15 cellular contexts compared by ENCODE assay signal in genomic region chr17:73369126-73369525, GRCh38. TPM values are rescaled to one million over a fixed set of nuclear protein-coding genes. Genes with fewer than 3 reads are reported as not detected.
DNase-seq lines count a peak whose midpoint lies in the region; ATAC-seq, FAIRE-seq and TF ChIP-seq lines count a peak whose summit lies in the region.
"Had no signal": no experiment of that assay in that cellular context is flagged by ENCODE, and none has a peak within 500 bp of the region (broad histone marks: within the 10 kb centered on the region; RNA-seq: fewer than 3 reads in every experiment).

No MANE protein-coding gene starts in this region.

- no peaks in the 10 kb centered on the region for H3K36me3 ChIP-seq in HepG2 (replicated peaks in 1 of 2; ENCODE audit: control insufficient read depth in 1 of 2, insufficient read depth in 2 of 2, low read length in 2 of 2)
- H3K36me3 ChIP-seq: esophagus squamous epithelium, left lung, neural progenitor cell, SJSA1 had no signal

- H3K9me3 ChIP-seq in HepG2 (ENCODE audit: low read length) = no peaks in the 10 kb centered on the region
- H3K9me3 ChIP-seq: esophagus squamous epithelium, left lung, mucosa of descending colon, SJSA1 had no signal

- in situ Hi-C loops in HepG2 (cut with HindIII; ENCODE audit: extremely low pct_ligation_motif_present, low pct_unique_long_range_greater_than_20kb) = no loop called here

- H3K79me2 ChIP-seq in HepG2 (ENCODE audit: insufficient read depth, low read length) = no peaks in the 10 kb centered on the region

- no peaks in the 10 kb centered on the region for H4K20me1 ChIP-seq in HepG2 (ENCODE audit: insufficient read depth, low read length)

- WGBS in HepG2 (ENCODE audit: low lambda C conversion rate) = 24% methylated on average over 12 of the region's 14 CpGs

- peaks cover 17 to 83% of the 10 kb centered on the region in 2 experiments; a peak in 4 of 5 replicates for H3K27me3 ChIP-seq in HepG2 (ENCODE audit: control insufficient read depth in 1 of 2, insufficient read depth in 2 of 2, low read length in 2 of 2)
- H3K27me3 ChIP-seq: left lung, neural progenitor cell had no signal

- intact Hi-C loops in Right ventricle myocardium superior (cut with DNase I) = loop anchor here (5.0 kb wide), 1 partner anchor 57 kb away; the partner anchor contains the start of gene CDC42EP4
- intact Hi-C loops in cardiac septum (cut with DNase I) = loop anchor here (1.0 to 5.0 kb wide), 3 partner anchors 57 to 177 kb away; partner anchors contain the start of genes CDC42EP4 and COG1
- intact Hi-C loops in HepG2 (cut with micrococcal nuclease; ENCODE audit: unreplicated experiment) = no loop called here

- peak overlapping the region; percentile 75 for H3K4me2 ChIP-seq in HepG2 (ENCODE audit: low read depth, low read length)
- H3K4me2 ChIP-seq: neural progenitor cell had no signal

- H3K4me1 ChIP-seq in HepG2 (ENCODE audit: insufficient read depth, low read length) = peaks cover 31% of the 10 kb centered on the region
- H3K4me1 ChIP-seq: left lung had no signal

- peak; percentile 74 for DNase-seq in Right ventricle myocardium superior
- DNase-seq in cardiac septum (ENCODE audit: low spot score) = no peak
- DNase-seq in caudate nucleus (lab: John Stamatoyannopoulos, UW) = peak in 1 of 61 donors; percentile 25
- DNase-seq in HepG2 (ENCODE audit: low spot score) = no peak
- no peak for DNase-seq in amniotic stem cell (lab: John Stamatoyannopoulos, UW)
- DNase-seq in T-helper 2 cell = no peak
- DNase-seq in coronary artery (ENCODE audit: low spot score) = no peak
- DNase-seq: NCI-H748 treated with DMSO at 0.1 percent for 48 hours had no signal

- peak overlapping the region; percentile 31; the same call in 1 of the 2 replicates for H3K9ac ChIP-seq in HepG2 (ENCODE audit: insufficient read depth, low read depth, low read length)
- H3K9ac ChIP-seq: neural progenitor cell had no signal

- H3K27ac ChIP-seq in caudate nucleus (ENCODE audit: low read depth, low read length) = peak overlapping the region; percentile 9
- no peak overlapping the region for H3K27ac ChIP-seq in HepG2 (ENCODE audit: extremely low read length, insufficient read depth, low read length)
- H3K27ac ChIP-seq in coronary artery = no peak overlapping the region
- H3K27ac ChIP-seq: esophagus squamous epithelium, left lung, neural progenitor cell, SJSA1 had no signal

- TF ChIP-seq EP300 in HepG2 (IDR thresholded peaks at IDR 0.05; ENCODE audit: low read depth in 2 of 2, low read length in 2 of 2) = no peak
- no peak for TF ChIP-seq EP300 in HepG2 (CRISPR knock-in tag; IDR thresholded peaks at IDR 0.05; ENCODE audit: borderline replicate concordance)

- no peak overlapping the region for H2AFZ ChIP-seq in HepG2 (ENCODE audit: low read length)
- H2AFZ ChIP-seq: neural progenitor cell had no signal

- TF ChIP-seq CTCF in HepG2 (CRISPR knock-in tag; IDR thresholded peaks at IDR 0.05) = no peak
- TF ChIP-seq CTCF in coronary artery (IDR thresholded peaks at IDR 0.05) = no peak

- CTCF ChIA-PET in HepG2 (lab: Yijun Ruan, JAX; ENCODE audit: low intra/inter-chr PET ratio, low total read pairs) = interaction anchor here (1.2 to 5.1 kb wide), 4 partner anchors 9 to 178 kb away, joined by 4 to 159 read pairs (median 8); partner anchors contain the start of gene CDC42EP4

- POLR2A ChIA-PET in HepG2 (lab: Yijun Ruan, JAX) = interaction anchor here (1.1 to 2.8 kb wide), 3 partner anchors 9 to 107 kb away, joined by 4 to 22 read pairs (median 5); partner anchors contain the start of gene CPSF4L

- ATAC-seq in Right ventricle myocardium superior (ENCODE audit: poor library complexity) (peak; percentile 83), HepG2 (peak; percentile 65), HG03039 (IDR thresholded peaks at IDR 0.05; ENCODE audit: unreplicated experiment) (no peak)

- no peak for TF ChIP-seq POLR2A in HepG2 (IDR thresholded peaks at IDR 0.05; ENCODE audit: insufficient read depth in 1 of 2, low read depth in 2 of 2, low read length in 2 of 2)

- no TSS peak for BruUV-seq in HepG2 (replicated peaks; lab: Mats Ljungman, UMichigan)

- H3K4me3 ChIP-seq in HepG2 (replicated peaks in 1 of 3; ENCODE audit: insufficient read depth in 1 of 3, low read depth in 2 of 3, low read length in 3 of 3) (peak overlapping the region in 1 of 3 experiments; percentile 53; a peak in 2 of 6 replicates), coronary artery (no peak overlapping the region)
- H3K4me3 ChIP-seq: esophagus squamous epithelium, left lung, mucosa of descending colon, neural progenitor cell, SJSA1 had no signal

- FAIRE-seq in HepG2 (lab: Jason Lieb, UNC) = peak; percentile 70
- FAIRE-seq: D721Med had no signal

- TF ChIP-seq RAD21 in HepG2 (CRISPR knock-in tag; IDR thresholded peaks at IDR 0.05) = no peak

TF ChIP-seq in HepG2, 621 proteins besides CTCF, POLR2A, EP300 and RAD21 (continues in another document):
- TF ChIP-seq AHR (CRISPR knock-in tag; IDR thresholded peaks at IDR 0.05) (0 out of 2 replicates have a peak, but pooled peaks have one; percentile 33), HNRNPL (IDR thresholded peaks at IDR 0.05; ENCODE audit: low read depth, low read length) (no peak), ZNF567 (CRISPR knock-in tag; IDR thresholded peaks at IDR 0.05; ENCODE audit: borderline replicate concordance) (no peak), ZNF737 (CRISPR knock-in tag; IDR thresholded peaks at IDR 0.05; ENCODE audit: borderline replicate concordance) (no peak)
- TF ChIP-seq, protein P1, sequence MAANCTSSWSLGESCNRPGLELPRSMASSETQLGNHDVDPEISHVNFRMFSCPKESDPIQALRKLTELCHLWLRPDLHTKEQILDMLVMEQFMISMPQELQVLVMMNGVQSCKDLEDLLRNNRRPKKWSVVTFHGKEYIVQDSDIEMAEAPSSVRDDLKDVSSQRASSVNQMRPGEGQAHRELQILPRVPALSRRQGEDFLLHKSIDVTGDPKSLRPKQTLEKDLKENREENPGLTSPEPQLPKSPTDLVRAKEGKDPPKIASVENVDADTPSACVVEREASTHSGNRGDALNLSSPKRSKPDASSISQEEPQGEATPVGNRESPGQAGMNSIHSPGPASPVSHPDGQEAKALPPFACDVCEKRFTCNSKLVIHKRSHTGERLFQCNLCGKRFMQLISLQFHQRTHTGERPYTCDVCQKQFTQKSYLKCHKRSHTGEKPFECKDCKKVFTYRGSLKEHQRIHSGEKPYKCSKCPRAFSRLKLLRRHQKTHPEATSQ (CRISPR knock-in tag; IDR thresholded peaks at IDR 0.05; ENCODE audit: borderline replicate concordance) = no peak
- TF ChIP-seq, protein P2, sequence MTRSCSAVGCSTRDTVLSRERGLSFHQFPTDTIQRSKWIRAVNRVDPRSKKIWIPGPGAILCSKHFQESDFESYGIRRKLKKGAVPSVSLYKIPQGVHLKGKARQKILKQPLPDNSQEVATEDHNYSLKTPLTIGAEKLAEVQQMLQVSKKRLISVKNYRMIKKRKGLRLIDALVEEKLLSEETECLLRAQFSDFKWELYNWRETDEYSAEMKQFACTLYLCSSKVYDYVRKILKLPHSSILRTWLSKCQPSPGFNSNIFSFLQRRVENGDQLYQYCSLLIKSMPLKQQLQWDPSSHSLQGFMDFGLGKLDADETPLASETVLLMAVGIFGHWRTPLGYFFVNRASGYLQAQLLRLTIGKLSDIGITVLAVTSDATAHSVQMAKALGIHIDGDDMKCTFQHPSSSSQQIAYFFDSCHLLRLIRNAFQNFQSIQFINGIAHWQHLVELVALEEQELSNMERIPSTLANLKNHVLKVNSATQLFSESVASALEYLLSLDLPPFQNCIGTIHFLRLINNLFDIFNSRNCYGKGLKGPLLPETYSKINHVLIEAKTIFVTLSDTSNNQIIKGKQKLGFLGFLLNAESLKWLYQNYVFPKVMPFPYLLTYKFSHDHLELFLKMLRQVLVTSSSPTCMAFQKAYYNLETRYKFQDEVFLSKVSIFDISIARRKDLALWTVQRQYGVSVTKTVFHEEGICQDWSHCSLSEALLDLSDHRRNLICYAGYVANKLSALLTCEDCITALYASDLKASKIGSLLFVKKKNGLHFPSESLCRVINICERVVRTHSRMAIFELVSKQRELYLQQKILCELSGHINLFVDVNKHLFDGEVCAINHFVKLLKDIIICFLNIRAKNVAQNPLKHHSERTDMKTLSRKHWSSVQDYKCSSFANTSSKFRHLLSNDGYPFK (CRISPR knock-in tag; IDR thresholded peaks at IDR 0.05; ENCODE audit: borderline replicate concordance) = 0 out of 2 replicates have a peak, but pooled peaks have one; percentile 15

RNA-seq across cellular contexts. Expression of gene CDC42EP4, which starts 57.3 kb away (rescaled TPM):
- total RNA-seq in Right ventricle myocardium superior = 53.0 TPM
- total RNA-seq in cardiac septum = 41.3 TPM
- total RNA-seq in HepG2 (2016; rRNA removed; fragmentation: Illumina TruSeq; extraction: Trizol) = 54.0 and 55.0 TPM in 2 replicates
- 13.5 and 14.9 TPM in 2 replicates for total RNA-seq in HepG2 (2016; cell fraction: cytosol; rRNA removed; fragmentation: Illumina TruSeq; extraction: Trizol; ENCODE audit: low read depth)
- 45.9 and 55.1 TPM in 2 replicates for total RNA-seq in HepG2 (2016; cell fraction: insoluble cytoplasmic fraction; rRNA removed; fragmentation: Illumina TruSeq; extraction: Trizol)
- 45.7 and 51.9 TPM in 2 replicates for total RNA-seq in HepG2 (2016; cell fraction: membrane; rRNA removed; fragmentation: Illumina TruSeq; extraction: Trizol)
- 34.9 and 36.1 TPM in 2 replicates for total RNA-seq in HepG2 (2016; cell fraction: nucleus; rRNA removed; fragmentation: Illumina TruSeq; extraction: Trizol)
- polyA plus RNA-seq in HepG2 (2011; rRNA removed) = 19.0 and 21.7 TPM in 2 replicates
- 16.2 and 20.1 TPM in 2 replicates for polyA plus RNA-seq in HepG2 (2011; cell fraction: cytosol; rRNA removed)
- polyA plus RNA-seq in HepG2 (2011; cell fraction: nucleus; rRNA removed) = 18.6 and 24.3 TPM in 2 replicates
- polyA plus RNA-seq in HepG2 (2012) = 18.4 and 22.4 TPM in 2 replicates
- polyA plus RNA-seq in HepG2 (2016; cell fraction: cytosol; fragmentation: Illumina TruSeq; extraction: Trizol; ENCODE audit: low read depth) = 11.7 and 14.2 TPM in 2 replicates
- polyA plus RNA-seq in HepG2 (2016; cell fraction: insoluble cytoplasmic fraction; fragmentation: Illumina TruSeq; extraction: Trizol; ENCODE audit: low read depth) = 58.7 and 66.8 TPM in 2 replicates
- polyA plus RNA-seq in HepG2 (2016; cell fraction: membrane; fragmentation: Illumina TruSeq; extraction: Trizol; ENCODE audit: low read depth) = 37.7 and 41.8 TPM in 2 replicates
- 41.4 and 43.9 TPM in 2 replicates for polyA plus RNA-seq in HepG2 (2016; cell fraction: nucleus; fragmentation: Illumina TruSeq; extraction: Trizol; ENCODE audit: insufficient read depth, low read depth)
- 68.4 and 91.9 TPM in 2 replicates for polyA minus RNA-seq in HepG2 (2011; rRNA and poly(A)+ RNA removed; ENCODE audit: low replicate concordance)
- 25.3 and 26.4 TPM in 2 replicates for polyA minus RNA-seq in HepG2 (2011; cell fraction: cytosol; rRNA and poly(A)+ RNA removed)
- 32.3 and 36.9 TPM in 2 replicates for polyA minus RNA-seq in HepG2 (2011; cell fraction: nucleus; rRNA and poly(A)+ RNA removed)
